ENCODE assay signal across 9 cellular contexts in genomic region chr6:28880519-28880893, GRCh38. TPM values are rescaled to one million over a fixed set of nuclear protein-coding genes. Genes with fewer than 3 reads are reported as not detected.
A peak's percentile ranks its signal among the peaks of the same experiment; 100 is the strongest.
DNase-seq lines count a peak whose midpoint lies in the region; ATAC-seq and TF ChIP-seq lines count a peak whose summit lies in the region.
"Had no signal": no experiment of that assay in that cellular context is flagged by ENCODE, and none has a peak within 500 bp of the region (broad histone marks: within the 10 kb centered on the region; RNA-seq: fewer than 3 reads in every experiment).

No MANE protein-coding gene starts in this region.

- H3K4me1 ChIP-seq in OCI-LY7 (ENCODE audit: insufficient read depth, low read length, poor library complexity, severe bottlenecking) (peaks cover 70% of the 10 kb centered on the region), mucosa of descending colon (ENCODE audit: low read depth) (no peaks in the 10 kb centered on the region)

- CTCF ChIA-PET in WTC11 (lab: Charles Lee) (interaction anchor here (1.2 to 2.1 kb wide), 2 partner anchors 39 to 42 kb away, joined by 4 to 12 read pairs; no protein-coding TSS in a partner anchor), OCI-LY7 (lab: Charles Lee; ENCODE audit: unreplicated experiment) (no interaction called here)

- no peaks in the 10 kb centered on the region for H3K27me3 Mint-ChIP-seq in WTC11 (ENCODE audit: low read depth)

- H3K36me3 ChIP-seq in OCI-LY7 (ENCODE audit: insufficient read depth, low read length) (no peaks in the 10 kb centered on the region; the same call in 1 of the 2 replicates), mucosa of descending colon (ENCODE audit: low read depth) (no peaks in the 10 kb centered on the region)

- no peak overlapping the region for H3K27ac Mint-ChIP-seq in WTC11

- no peaks in the 10 kb centered on the region for H3K9me2 ChIP-seq in OCI-LY7 (ENCODE audit: insufficient read depth, low read length)

- peaks cover 21% of the 10 kb centered on the region for H3K4me1 Mint-ChIP-seq in WTC11

- ATAC-seq in WTC11 (no peak), sciatic nerve (peak; percentile 49), mucosa of descending colon (no peak)

- H3K27ac ChIP-seq in OCI-LY7 (ENCODE audit: low read depth, low read length, poor library complexity, severe bottlenecking): no peak overlapping the region

- peaks cover 4% of the 10 kb centered on the region; the same call in 1 of the 2 replicates for H3K9me3 ChIP-seq in OCI-LY7 (ENCODE audit: low read length)
- H3K9me3 ChIP-seq in mucosa of descending colon: no peaks in the 10 kb centered on the region

- POLR2A ChIA-PET in WTC11 (lab: Charles Lee) (interaction anchor here (1.4 kb wide), 1 partner anchor 42 kb away, joined by 3 read pairs; no protein-coding TSS in a partner anchor), OCI-LY7 (lab: Charles Lee) (interaction anchor here (0.6 to 6.9 kb wide), 6 partner anchors 12 to 1622 kb away, joined by 3 to 64 read pairs (median 6); partner anchors contain the start of gene TRIM27)

- H3K4me3 Mint-ChIP-seq in WTC11: peak overlapping the region; percentile 97

- H4K20me1 ChIP-seq in OCI-LY7 (ENCODE audit: insufficient read depth, low read length): no peaks in the 10 kb centered on the region

- H3K4me2 ChIP-seq in OCI-LY7 (ENCODE audit: low read length): no peak overlapping the region

- H3K9me3 Mint-ChIP-seq in WTC11: peaks cover 11% of the 10 kb centered on the region

- H2AFZ ChIP-seq in OCI-LY7 (ENCODE audit: low read length): no peak overlapping the region; the same call in 1 of the 2 replicates

- H3K79me2 ChIP-seq in OCI-LY7 (ENCODE audit: insufficient read depth, low read depth, low read length): no peaks in the 10 kb centered on the region

- H3K4me3 ChIP-seq in GM12865 (ENCODE audit: low read depth, low read length) (peak overlapping the region; percentile 58), foreskin fibroblast (ENCODE audit: low read depth in 1 of 2, low read length in 2 of 2) (peak overlapping the region; percentile 78 to 86), OCI-LY7 (ENCODE audit: low read depth, low read length, poor library complexity, severe bottlenecking) (no peak overlapping the region), mucosa of descending colon (no peak overlapping the region)

- no peak for TF ChIP-seq CTCF in GM12865 (IDR thresholded peaks at IDR 0.05; ENCODE audit: insufficient read depth, low read depth, low read length, missing control alignments)
- no peak for TF ChIP-seq CTCF in WTC11 (IDR thresholded peaks at IDR 0.05)
- TF ChIP-seq CTCF in foreskin fibroblast (IDR thresholded peaks at IDR 0.05; ENCODE audit: low read depth, low read length): no peak
- TF ChIP-seq CTCF in OCI-LY7 (conservative IDR thresholded peaks at IDR 0.05; ENCODE audit: low read length): no peak
- no peak for TF ChIP-seq CTCF in mucosa of descending colon (IDR thresholded peaks at IDR 0.05)

- BruUV-seq in OCI-LY7 (replicated peaks; lab: Mats Ljungman, UMichigan): no TSS peak

- H3K36me3 Mint-ChIP-seq in WTC11: peaks cover 6% of the 10 kb centered on the region

- DNase-seq in GM12865 (ENCODE audit: low read depth): no peak
- DNase-seq in WTC11 (ENCODE audit: low spot score): no peak
- DNase-seq in foreskin fibroblast: no peak
- no peak for DNase-seq in sciatic nerve (ENCODE audit: low spot score)
- no peak for DNase-seq in OCI-LY7 (ENCODE audit: low spot score)
- DNase-seq in NCI-H2081 (lab: John Stamatoyannopoulos, UW): no peak
- no peak for DNase-seq in NCI-H1694 treated with DMSO at 0.1 percent for 48 hours (lab: John Stamatoyannopoulos, UW)
- no peak for DNase-seq in mucosa of descending colon
- DNase-seq: activated CD4-positive, alpha-beta T cell treated with anti-CD3 and anti-CD28 coated beads for 48 hours had no signal

- intact Hi-C loops in sciatic nerve (cut with DNase I): no loop called here
- intact Hi-C loops in OCI-LY7 (cut with micrococcal nuclease; ENCODE audit: unreplicated experiment): no loop called here
- intact Hi-C loops in mucosa of descending colon (cut with DNase I, micrococcal nuclease): no loop called here

TF ChIP-seq in WTC11, 78 proteins besides CTCF, POLR2A, EP300 and RAD21:
- no peak for TF ChIP-seq EMX1 (CRISPR knock-in tag; IDR thresholded peaks at IDR 0.05)
- no peak for TF ChIP-seq JUN (CRISPR knock-in tag; IDR thresholded peaks at IDR 0.05)
- TF ChIP-seq USF1 (CRISPR knock-in tag; IDR thresholded peaks at IDR 0.05): no peak
- TF ChIP-seq RORB (CRISPR knock-in tag; IDR thresholded peaks at IDR 0.05): no peak
- no peak for TF ChIP-seq NR1H2 (CRISPR knock-in tag; IDR thresholded peaks at IDR 0.05)

RNA-seq across cellular contexts. Expression of gene TRIM27, which starts 43.3 kb away (rescaled TPM):
- total RNA-seq in WTC11 (2021): 65.8 to 79.8 TPM (median 68.3 TPM) in 3 replicates
- 50.0 TPM for total RNA-seq in sciatic nerve
- total RNA-seq in OCI-LY7 (2014; rRNA removed; shearing (Covaris generic)): 126 and 130 TPM in 2 replicates
- 112 and 116 TPM in 2 replicates for total RNA-seq in OCI-LY7 (2022)
- total RNA-seq in mucosa of descending colon: 10 to 100 TPM; 33.1 to 37.2 (median 35.5) TPM

Comparison
In these comparisons a context has a peak if more than half of its experiments do, and no peak if none do; other contexts are left out.
1. H3K4me3 ChIP-seq: peak in GM12865 (single experiment) and foreskin fibroblast (2 of 2); none in OCI-LY7 (single experiment) and mucosa of descending colon (single experiment).